33 cellular contexts compared by ENCODE assay signal in genomic region chr13:45208132-45208531, GRCh38. TPM values are rescaled to one million over a fixed set of nuclear protein-coding genes. Genes with fewer than 3 reads are reported as not detected.
A peak's percentile ranks its signal among the peaks of the same experiment; 100 is the strongest.
DNase-seq lines count a peak whose midpoint lies in the region; ATAC-seq, FAIRE-seq and TF ChIP-seq lines count a peak whose summit lies in the region.
"Had no signal": no experiment of that assay in that cellular context is flagged by ENCODE, and none has a peak within 500 bp of the region (broad histone marks: within the 10 kb centered on the region; RNA-seq: fewer than 3 reads in every experiment).

No MANE protein-coding gene starts in this region.

- H2AFZ ChIP-seq in K562 (ENCODE audit: low read depth, low read length), result no peak overlapping the region

- H3K27ac ChIP-seq in left ventricle myocardium inferior (replicated peaks), result peak overlapping the region; percentile 83
- no peak overlapping the region for H3K27ac ChIP-seq in right cardiac atrium (ENCODE audit: low read length)
- no peak overlapping the region for H3K27ac ChIP-seq in K562 (ENCODE audit: extremely low read depth, low read depth, low read length)
- H3K27ac ChIP-seq in psoas muscle, result peak overlapping the region; percentile 77
- H3K27ac ChIP-seq in transverse colon, result peak overlapping the region in 3 of 4 donors; percentile 50 to 69 (median 60)
- no peak overlapping the region for H3K27ac ChIP-seq in brain microvascular endothelial cell

- CTCF ChIA-PET in K562 (lab: Yijun Ruan, JAX; ENCODE audit: low intra/inter-chr PET ratio), result interaction anchor here (0.7 kb wide), 1 partner anchor 8 kb away, joined by 3 read pairs; no protein-coding TSS in a partner anchor

- no peak overlapping the region for H3K4me2 ChIP-seq in K562 (ENCODE audit: insufficient read depth, low read length)

- no TSS peak for BruUV-seq in K562 (replicated peaks; lab: Mats Ljungman, UMichigan)

- no peak for FAIRE-seq in K562 (lab: Jason Lieb, UNC)
- FAIRE-seq: A549, GM12892 had no signal

- peak overlapping the region; percentile 47 for H3K4me3 ChIP-seq in left ventricle myocardium inferior
- no peak overlapping the region for H3K4me3 ChIP-seq in right cardiac atrium (ENCODE audit: low read length)
- H3K4me3 ChIP-seq in K562, result no peak overlapping the region
- peak overlapping the region; percentile 44 for H3K4me3 ChIP-seq in psoas muscle
- no peak overlapping the region for H3K4me3 ChIP-seq in transverse colon
- H3K4me3 ChIP-seq in brain microvascular endothelial cell (ENCODE audit: low read depth, low read length), result no peak overlapping the region
- H3K4me3 ChIP-seq: A549, esophagus squamous epithelium, gastroesophageal sphincter, MG63, Peyer's patch, SJCRH30 had no signal

- H3K79me2 ChIP-seq in K562 (ENCODE audit: control insufficient read depth, insufficient read depth, low read length), result peaks cover 4% of the 10 kb centered on the region; the same call in 1 of the 3 replicates

- TF ChIP-seq EP300 in K562 (IDR thresholded peaks at IDR 0.05; ENCODE audit: low read length), result no peak
- TF ChIP-seq EP300 in transverse colon (IDR thresholded peaks at IDR 0.05; ENCODE audit: low read depth), result no peak

- H3K9me3 ChIP-seq in left ventricle myocardium inferior (replicated peaks), result no peaks in the 10 kb centered on the region
- no peaks in the 10 kb centered on the region for H3K9me3 ChIP-seq in right cardiac atrium (ENCODE audit: control insufficient read depth, low read length)
- no peaks in the 10 kb centered on the region for H3K9me3 ChIP-seq in K562 (replicated peaks; ENCODE audit: control insufficient read depth, insufficient read depth, low read depth, low read length)
- no peaks in the 10 kb centered on the region for H3K9me3 ChIP-seq in psoas muscle
- H3K9me3 ChIP-seq in transverse colon, result no peaks in the 10 kb centered on the region
- H3K9me3 ChIP-seq: A549, BE2C, esophagus squamous epithelium, gastroesophageal sphincter, MG63, Peyer's patch, SJCRH30 had no signal

- DNase-seq in left ventricle myocardium inferior, result no peak
- DNase-seq in right cardiac atrium, result no peak
- DNase-seq in K562 (ENCODE audit: extremely low read depth in 1 of 4, low spot score in 3 of 4), result no peak
- no peak for DNase-seq in psoas muscle
- DNase-seq in transverse colon, result no peak
- DNase-seq in MV-4-11 (lab: John Stamatoyannopoulos, UW), result no peak
- no peak for DNase-seq in brain microvascular endothelial cell
- DNase-seq: activated CD4-positive, alpha-beta memory T cell treated with anti-CD3 and anti-CD28 coated beads, Interleukin-2, amount 10 ng/mL, durations not matched to agents 7 days and 5 days; activated CD4-positive, CD25-positive, alpha-beta regulatory T cell treated with anti-CD3 and anti-CD28 coated beads, Interleukin-2, amount 50 U/mL, for 72 hours; activated CD8-positive, alpha-beta memory T cell treated with anti-CD3 and anti-CD28 coated beads, Interleukin-2, amount 50 U/mL, for 48 hours; anterior cingulate cortex; BE2C; endodermal cell; esophagus squamous epithelium; H9; hippocampal formation; KBM-7; left colon; MG63; naive thymus-derived CD4-positive, alpha-beta T cell; NCI-H2029 treated with DMSO at 0.1 percent for 48 hours; NCI-H526 treated with DMSO at 0.1 percent for 48 hours; Peyer's patch; SJCRH30; stimulated activated CD4-positive, alpha-beta T cell treated with anti-CD3 and anti-CD28 coated beads, Interleukin-12 subunit alpha, Interleukin-12 subunit beta, amount 100 ng/mL, for 4 hours; stimulated activated CD4-positive, alpha-beta T cell treated with anti-CD3 and anti-CD28 coated beads, Interleukin-4, amount 100 ng/mL, for 1 hour; T-helper 1 cell had no signal

- H3K36me3 ChIP-seq in left ventricle myocardium inferior (peaks cover 11% of the 10 kb centered on the region), K562 (ENCODE audit: control insufficient read depth, insufficient read depth, low read length) (peaks cover 31% of the 10 kb centered on the region), psoas muscle (ENCODE audit: insufficient read depth in 1 of 2, low read depth in 1 of 2) (peaks cover 0 to 6% of the 10 kb centered on the region in 2 donors), transverse colon (peaks cover 0 to 5% (median 0%) of the 10 kb centered on the region in 4 donors), brain microvascular endothelial cell (replicated peaks) (peaks cover 3% of the 10 kb centered on the region)
- H3K36me3 ChIP-seq: Peyer's patch had no signal

- TF ChIP-seq CTCF in left ventricle myocardium inferior (IDR thresholded peaks at IDR 0.05; ENCODE audit: borderline replicate concordance), result no peak
- TF ChIP-seq CTCF in K562 (IDR thresholded peaks at IDR 0.05 in 2 of 3, conservative IDR thresholded peaks at IDR 0.05 in 1 of 3; ENCODE audit: insufficient read depth in 2 of 3, low read depth in 1 of 3, low read length in 3 of 3), result no peak
- no peak for TF ChIP-seq CTCF in psoas muscle (IDR thresholded peaks at IDR 0.05)
- TF ChIP-seq CTCF in transverse colon (IDR thresholded peaks at IDR 0.05), result no peak
- no peak for TF ChIP-seq CTCF in brain microvascular endothelial cell (IDR thresholded peaks at IDR 0.05; ENCODE audit: low read depth, low read length, missing control alignments)

- no peak overlapping the region for H3K9ac ChIP-seq in K562 (ENCODE audit: insufficient read depth in 1 of 2, low read depth in 2 of 2, low read length in 2 of 2)

- no peaks in the 10 kb centered on the region for H3K9me1 ChIP-seq in K562 (ENCODE audit: control insufficient read depth, insufficient read depth, low read length)

- peaks cover 33% of the 10 kb centered on the region for H3K4me1 ChIP-seq in left ventricle myocardium inferior
- peaks cover 4% of the 10 kb centered on the region for H3K4me1 ChIP-seq in right cardiac atrium (ENCODE audit: control insufficient read depth, insufficient read depth, low read length)
- no peaks in the 10 kb centered on the region for H3K4me1 ChIP-seq in K562 (replicated peaks in 1 of 2; ENCODE audit: control insufficient read depth in 2 of 2, insufficient read depth in 2 of 2, low read length in 2 of 2)
- H3K4me1 ChIP-seq in psoas muscle, result peaks cover 9% of the 10 kb centered on the region
- H3K4me1 ChIP-seq in transverse colon, result peaks cover 3 to 28% (median 14%) of the 10 kb centered on the region in 4 donors
- H3K4me1 ChIP-seq: Peyer's patch had no signal

- in situ Hi-C loops in K562 (cut with MboI) (no loop called here), transverse colon (cut with MboI; ENCODE audit: low pct_ligation_motif_present in 1 of 4, low pct_unique_long_range_greater_than_20kb in 1 of 4, low sequenced_read_pairs in 3 of 4) (no loop called here), brain microvascular endothelial cell (cut with HindIII; ENCODE audit: low pct_ligation_motif_present, low sequenced_read_pairs) (no loop called here)

- TF ChIP-seq RAD21 in K562 (CRISPR knock-in tag; conservative IDR thresholded peaks at IDR 0.05 in 1 of 2, IDR thresholded peaks at IDR 0.05 in 1 of 2), result no peak

- H3K27me3 ChIP-seq in left ventricle myocardium inferior (ENCODE audit: low read depth) (no peaks in the 10 kb centered on the region), right cardiac atrium (ENCODE audit: control insufficient read depth, insufficient read depth) (no peaks in the 10 kb centered on the region), K562 (ENCODE audit: control insufficient read depth in 2 of 2, insufficient read depth in 2 of 2, low read length in 2 of 2) (no peaks in the 10 kb centered on the region), psoas muscle (ENCODE audit: insufficient read depth in 3 of 3, low read length in 2 of 3) (no peaks in the 10 kb centered on the region), transverse colon (no peaks in the 10 kb centered on the region), brain microvascular endothelial cell (replicated peaks) (no peaks in the 10 kb centered on the region)
- H3K27me3 ChIP-seq: BE2C, esophagus squamous epithelium, gastroesophageal sphincter, MG63, Peyer's patch, SJCRH30 had no signal

- ATAC-seq in right cardiac atrium (no peak), K562 (no peak), psoas muscle (no peak), HG03108 (IDR thresholded peaks at IDR 0.05; ENCODE audit: unreplicated experiment) (no peak)
- ATAC-seq: A549; activated T-helper 17 cell treated with anti-CD3 and anti-CD28 coated beads, Interleukin-2, amount 50 U/mL, for 72 hours; gastroesophageal sphincter; naive thymus-derived CD4-positive, alpha-beta T cell had no signal

- WGBS in right cardiac atrium, result 69% methylated on average over 2 of the region's 2 CpGs
- 100% methylated on average over 1 of the region's 2 CpGs for WGBS in K562 (ENCODE audit: insufficient coverage, low coverage, missing lambda C conversion rate)
- WGBS in psoas muscle, 3 donors, result 39 to 58% (median 55%) methylated on average over 2 of the region's 2 CpGs
- WGBS in transverse colon (ENCODE audit: low coverage in 1 of 2), 2 donors, result 52 to 62% methylated on average over 2 of the region's 2 CpGs

- TF ChIP-seq POLR2A in K562 (conservative IDR thresholded peaks at IDR 0.05), result no peak
- no peak for TF ChIP-seq POLR2A in transverse colon (IDR thresholded peaks at IDR 0.05)

- POLR2A ChIA-PET in K562 (lab: Yijun Ruan, JAX), result no interaction called here

- intact Hi-C loops in left ventricle myocardium inferior (cut with micrococcal nuclease), result no loop called here
- intact Hi-C loops in right cardiac atrium (cut with DNase I), result no loop called here
- intact Hi-C loops in K562 (cut with micrococcal nuclease), result no loop called here
- intact Hi-C loops in psoas muscle (cut with DNase I), result loop anchor here in 1 of 2 donors (10.0 kb wide), 1 partner anchor 87 kb away; no protein-coding TSS in a partner anchor
- intact Hi-C loops in transverse colon (cut with DNase I; ENCODE audit: low total_unique reads), result no loop called here

- no peaks in the 10 kb centered on the region for H4K20me1 ChIP-seq in K562 (replicated peaks; ENCODE audit: control insufficient read depth, insufficient read depth, low read length)

RNA-seq across cellular contexts. Expression of gene KCTD4, which starts 7.3 kb away (rescaled TPM):
- total RNA-seq in left ventricle myocardium inferior (0.11 TPM), right cardiac atrium (under 1 TPM in 2 of 4 donors, not detected in 2; 0.17 to 0.34 TPM), K562 (2014; rRNA removed) (not detected in 2 replicates), K562 (2014; rRNA removed; fragmentation: Illumina TruSeq; extraction: Trizol) (not detected in 2 replicates), K562 (2015; rRNA removed; fragmentation: Illumina TruSeq; extraction: Trizol) (not detected in 2 replicates), K562 (2021) (not detected in 2 replicates), psoas muscle (not detected), transverse colon (1 to 10 TPM in 2 of 4 donors, not detected in 2; 1.3 to 1.9 TPM)
- polyA plus RNA-seq in right cardiac atrium (0.48 TPM), K562 (2011; rRNA removed) (not detected in 2 replicates), K562 (2014; fragmentation: Illumina TruSeq; extraction: Trizol) (not detected in 2 replicates), K562 (2014; fragmentation: Nextera tagmentation; extraction: Ambion mirVana) (not detected), K562 (2014; rRNA removed) (not detected in 2 replicates), psoas muscle (under 1 TPM in 1 of 3 donors, not detected in 2; 0.08 TPM)
- not detected in 2 replicates for total RNA-seq in K562 (2011; cell fraction: chromatin; rRNA removed; ENCODE audit: low replicate concordance)
- total RNA-seq in K562 (2011; cell fraction: nucleolus; rRNA removed), result not detected in 2 replicates
- total RNA-seq in K562 (2011; cell fraction: nucleoplasm; rRNA removed), result not detected in 2 replicates
- not detected in 2 replicates for polyA plus RNA-seq in K562 (2011; cell fraction: cytosol; rRNA removed)
- polyA plus RNA-seq in K562 (2011; cell fraction: nucleus; rRNA removed), result not detected in 2 replicates
- not detected in 2 replicates for polyA plus RNA-seq in K562 (2012)
- polyA minus RNA-seq in K562 (2011; rRNA and poly(A)+ RNA removed), result not detected in 2 replicates
- polyA minus RNA-seq in K562 (2011; cell fraction: cytosol; rRNA and poly(A)+ RNA removed), result not detected in 2 replicates
- polyA minus RNA-seq in K562 (2011; cell fraction: nucleus; rRNA and poly(A)+ RNA removed), result not detected in 2 replicates
- total RNA-seq: activated CD4-positive, alpha-beta memory T cell treated with anti-CD3 and anti-CD28 coated beads, Interleukin-2, amount 10 ng/mL, durations not matched to agents 7 days and 5 days; activated T-helper 17 cell treated with anti-CD3 and anti-CD28 coated beads, Interleukin-2, amount 50 U/mL, for 72 hours; endodermal cell; esophagus squamous epithelium; H9; naive thymus-derived CD4-positive, alpha-beta T cell; pulmonary artery endothelial cell; SJCRH30 had no signal
- polyA plus RNA-seq: A549; naive thymus-derived CD4-positive, alpha-beta T cell had no signal

Comparison
In these comparisons a context has a peak if more than half of its experiments do, and no peak if none do; other contexts are left out.
1. H3K27ac ChIP-seq: peak in left ventricle myocardium inferior (single experiment), psoas muscle (single experiment) and transverse colon (3 of 4); none in right cardiac atrium (single experiment), K562 (single experiment) and brain microvascular endothelial cell (single experiment).
2. H3K4me3 ChIP-seq: peak in left ventricle myocardium inferior (single experiment) and psoas muscle (single experiment); none in right cardiac atrium (single experiment), K562 (single experiment), transverse colon (0 of 4) and brain microvascular endothelial cell (single experiment).